In the genomic region with DNA sequence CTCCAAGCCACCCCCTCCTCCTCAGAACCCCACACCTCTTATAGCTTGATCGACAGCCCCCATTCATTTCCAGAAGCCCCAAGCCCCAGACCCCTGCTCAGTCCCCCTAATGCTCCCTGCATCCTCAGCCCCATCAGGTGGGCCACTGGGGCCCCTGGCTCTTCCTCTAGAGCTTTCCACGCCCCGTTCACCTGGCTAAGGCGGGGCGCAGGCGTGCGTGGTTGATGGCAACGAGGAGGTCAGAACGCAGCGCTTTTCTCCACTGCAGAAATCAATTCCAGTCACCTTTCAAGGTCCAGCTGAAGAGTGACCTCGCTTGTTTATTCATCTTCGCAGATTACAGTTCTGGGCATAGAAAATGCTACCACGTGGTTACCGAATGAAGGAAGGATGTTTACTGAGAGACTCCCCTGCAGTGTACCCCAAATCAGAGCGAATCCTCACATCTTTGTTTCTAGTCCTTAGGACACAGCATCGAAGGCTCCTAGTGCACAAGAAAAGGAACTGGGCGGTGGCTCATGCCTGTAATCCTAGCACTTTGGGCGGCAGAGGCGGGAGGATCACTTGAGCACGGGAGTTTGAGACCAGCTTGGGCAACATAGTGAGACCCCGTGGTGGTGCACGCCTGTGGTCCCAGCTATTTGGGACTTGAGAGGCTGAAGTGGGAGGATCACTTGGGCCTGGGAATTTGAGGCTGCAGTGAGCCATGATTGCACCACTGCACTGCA, we compare ENCODE assay signal across 8 cellular contexts. TPM values are rescaled to one million over a fixed set of nuclear protein-coding genes. Genes with fewer than 3 reads are reported as not detected.
DNase-seq lines count a peak whose midpoint lies in the region; ATAC-seq and TF ChIP-seq lines count a peak whose summit lies in the region.

No MANE protein-coding gene starts in this region.

- H3K27ac ChIP-seq in HCT116 (ENCODE audit: low read depth, low read length) (peak overlapping the region; percentile 15; the same call in 1 of the 2 replicates), muscle layer of duodenum (ENCODE audit: low read length) (no peak overlapping the region)

- RAD21 ChIA-PET in HCT116 (lab: Charles Lee; ENCODE audit: low non-redundant PET in 1 of 2, low total read pairs in 2 of 2, uncharacterized antibody in 2 of 2, unreplicated experiment in 2 of 2), result no interaction called here

- H3K4me3 ChIP-seq in AG09309 (ENCODE audit: control insufficient read depth, low read depth, low read length), result peak overlapping the region; percentile 35
- peak overlapping the region; percentile 31 to 86 for H3K4me3 ChIP-seq in HCT116 (replicated peaks in 1 of 2; ENCODE audit: low read depth in 1 of 2, low read length in 2 of 2)
- peak overlapping the region; percentile 62 for H3K4me3 ChIP-seq in adipocyte (ENCODE audit: low read length)
- peak overlapping the region; percentile 21 to 56 for H3K4me3 ChIP-seq in muscle layer of duodenum (ENCODE audit: low read depth in 1 of 2, low read length in 2 of 2)

- no peaks in the 10 kb centered on the region for H3K27me3 ChIP-seq in HCT116 (ENCODE audit: insufficient read depth, low read length)
- H3K27me3 ChIP-seq in adipocyte (replicated peaks; ENCODE audit: control insufficient read depth, insufficient read depth, low read length), result no peaks in the 10 kb centered on the region
- H3K27me3 ChIP-seq in muscle layer of duodenum (ENCODE audit: low read depth, low read length), result no peaks in the 10 kb centered on the region

- peaks cover 0 to 5% of the 10 kb centered on the region in 2 experiments; a peak in 1 of 4 replicates for H3K36me3 ChIP-seq in HCT116 (ENCODE audit: control insufficient read depth in 1 of 2, insufficient read depth in 2 of 2, low read length in 2 of 2)
- H3K36me3 ChIP-seq in adipocyte (ENCODE audit: control insufficient read depth, insufficient read depth, low read length, severe bottlenecking), result no peaks in the 10 kb centered on the region
- no peaks in the 10 kb centered on the region for H3K36me3 ChIP-seq in muscle layer of duodenum (ENCODE audit: control insufficient read depth in 1 of 2, insufficient read depth in 2 of 2, low read length in 2 of 2)

- no peak for ATAC-seq in HCT116

- intact Hi-C loops in HCT116 (cut with micrococcal nuclease), result no loop called here

- H2AFZ ChIP-seq in HCT116 (ENCODE audit: low read depth, low read length, poor library complexity, severe bottlenecking), result no peak overlapping the region

- CTCF ChIA-PET in HCT116 (lab: Charles Lee), result no interaction called here

- H3K9me2 ChIP-seq in HCT116 (ENCODE audit: insufficient read depth), result no peaks in the 10 kb centered on the region

- H3K9ac ChIP-seq in HCT116 (ENCODE audit: low read length), result peak overlapping the region; percentile 93
- no peak overlapping the region for H3K9ac ChIP-seq in adipocyte (ENCODE audit: low read length)

- H3K4me2 ChIP-seq in HCT116 (ENCODE audit: low read length), result peak overlapping the region; percentile 99

- H3K9me3 ChIP-seq in HCT116 (ENCODE audit: control insufficient read depth in 1 of 2, insufficient read depth in 1 of 2, low read depth in 1 of 2, low read length in 2 of 2) (no peaks in the 10 kb centered on the region), adipocyte (ENCODE audit: control insufficient read depth, low read length) (no peaks in the 10 kb centered on the region), muscle layer of duodenum (ENCODE audit: control insufficient read depth in 1 of 2, low read length in 2 of 2) (no peaks in the 10 kb centered on the region)

- POLR2A ChIA-PET in HCT116 (lab: Charles Lee), result no interaction called here

- BruUV-seq in HCT116 (replicated peaks; lab: Mats Ljungman, UMichigan), result no TSS peak

- H3K4me1 ChIP-seq in HCT116 (ENCODE audit: control insufficient read depth in 1 of 2, insufficient read depth in 2 of 2, low read length in 2 of 2) (peaks cover 31 to 48% of the 10 kb centered on the region in 2 experiments), adipocyte (ENCODE audit: control insufficient read depth, insufficient read depth, low read length) (peaks cover 4% of the 10 kb centered on the region), muscle layer of duodenum (ENCODE audit: control insufficient read depth in 1 of 2, insufficient read depth in 2 of 2, low read length in 2 of 2) (peaks cover 0 to 11% of the 10 kb centered on the region in 2 donors)

- no peak for TF ChIP-seq RAD21 in HCT116 (IDR thresholded peaks at IDR 0.05; ENCODE audit: low read depth)

- H3K79me2 ChIP-seq in HCT116 (ENCODE audit: insufficient read depth, low read length), result peaks cover 23% of the 10 kb centered on the region

- no peaks in the 10 kb centered on the region for H4K20me1 ChIP-seq in HCT116 (ENCODE audit: insufficient read depth)

- no peak for TF ChIP-seq CTCF in AG09309 (IDR thresholded peaks at IDR 0.05; ENCODE audit: control insufficient read depth, insufficient read depth, low read depth, low read length, missing control alignments)
- TF ChIP-seq CTCF in HCT116 (IDR thresholded peaks at IDR 0.05 in 2 of 3, conservative IDR thresholded peaks at IDR 0.05 in 1 of 3; ENCODE audit: borderline replicate concordance in 1 of 3, insufficient read depth in 1 of 3, low read depth in 2 of 3, low read length in 2 of 3), result no peak

- TF ChIP-seq POLR2A in HCT116 (IDR thresholded peaks at IDR 0.05; ENCODE audit: borderline replicate concordance, extremely low read depth, insufficient read depth, insufficient read length), result no peak

- DNase-seq in AG09309 (ENCODE audit: low read depth), result no peak
- no peak for DNase-seq in HCT116 (ENCODE audit: low read depth, low spot score)
- no peak for DNase-seq in adipocyte (ENCODE audit: low read depth)
- DNase-seq in NCI-H1436 (lab: John Stamatoyannopoulos, UW), result no peak
- no peak for DNase-seq in NCI-H446 (lab: John Stamatoyannopoulos, UW)
- no peak for DNase-seq in HuH-7 (ENCODE audit: low spot score)
- no peak for DNase-seq in effector CD4-positive, alpha-beta T cell

TF ChIP-seq in HCT116, 20 proteins besides CTCF, POLR2A, EP300 and RAD21:
- TF ChIP-seq, protein P1, sequence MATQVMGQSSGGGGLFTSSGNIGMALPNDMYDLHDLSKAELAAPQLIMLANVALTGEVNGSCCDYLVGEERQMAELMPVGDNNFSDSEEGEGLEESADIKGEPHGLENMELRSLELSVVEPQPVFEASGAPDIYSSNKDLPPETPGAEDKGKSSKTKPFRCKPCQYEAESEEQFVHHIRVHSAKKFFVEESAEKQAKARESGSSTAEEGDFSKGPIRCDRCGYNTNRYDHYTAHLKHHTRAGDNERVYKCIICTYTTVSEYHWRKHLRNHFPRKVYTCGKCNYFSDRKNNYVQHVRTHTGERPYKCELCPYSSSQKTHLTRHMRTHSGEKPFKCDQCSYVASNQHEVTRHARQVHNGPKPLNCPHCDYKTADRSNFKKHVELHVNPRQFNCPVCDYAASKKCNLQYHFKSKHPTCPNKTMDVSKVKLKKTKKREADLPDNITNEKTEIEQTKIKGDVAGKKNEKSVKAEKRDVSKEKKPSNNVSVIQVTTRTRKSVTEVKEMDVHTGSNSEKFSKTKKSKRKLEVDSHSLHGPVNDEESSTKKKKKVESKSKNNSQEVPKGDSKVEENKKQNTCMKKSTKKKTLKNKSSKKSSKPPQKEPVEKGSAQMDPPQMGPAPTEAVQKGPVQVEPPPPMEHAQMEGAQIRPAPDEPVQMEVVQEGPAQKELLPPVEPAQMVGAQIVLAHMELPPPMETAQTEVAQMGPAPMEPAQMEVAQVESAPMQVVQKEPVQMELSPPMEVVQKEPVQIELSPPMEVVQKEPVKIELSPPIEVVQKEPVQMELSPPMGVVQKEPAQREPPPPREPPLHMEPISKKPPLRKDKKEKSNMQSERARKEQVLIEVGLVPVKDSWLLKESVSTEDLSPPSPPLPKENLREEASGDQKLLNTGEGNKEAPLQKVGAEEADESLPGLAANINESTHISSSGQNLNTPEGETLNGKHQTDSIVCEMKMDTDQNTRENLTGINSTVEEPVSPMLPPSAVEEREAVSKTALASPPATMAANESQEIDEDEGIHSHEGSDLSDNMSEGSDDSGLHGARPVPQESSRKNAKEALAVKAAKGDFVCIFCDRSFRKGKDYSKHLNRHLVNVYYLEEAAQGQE (IDR thresholded peaks at IDR 0.05; ENCODE audit: low read depth), result no peak
- TF ChIP-seq SRF (IDR thresholded peaks at IDR 0.05; ENCODE audit: low read depth), result no peak
- TF ChIP-seq YY1 (IDR thresholded peaks at IDR 0.05; ENCODE audit: extremely low read depth, insufficient replicate concordance, low read depth, low read length), result no peak
- no peak for TF ChIP-seq TCF7L2 (IDR thresholded peaks at IDR 0.05; ENCODE audit: borderline replicate concordance, extremely low read depth, insufficient read depth, insufficient read length)
- TF ChIP-seq SIN3A (IDR thresholded peaks at IDR 0.05; ENCODE audit: low read depth), result no peak
- no peak for TF ChIP-seq CEBPB (IDR thresholded peaks at IDR 0.05; ENCODE audit: low read depth)
- TF ChIP-seq, protein P2, sequence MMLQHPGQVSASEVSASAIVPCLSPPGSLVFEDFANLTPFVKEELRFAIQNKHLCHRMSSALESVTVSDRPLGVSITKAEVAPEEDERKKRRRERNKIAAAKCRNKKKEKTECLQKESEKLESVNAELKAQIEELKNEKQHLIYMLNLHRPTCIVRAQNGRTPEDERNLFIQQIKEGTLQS (IDR thresholded peaks at IDR 0.05), result no peak
- TF ChIP-seq EZH2phosphoT487 (IDR thresholded peaks at IDR 0.05; ENCODE audit: borderline replicate concordance), result no peak
- TF ChIP-seq EGR1 (IDR thresholded peaks at IDR 0.05; ENCODE audit: low read depth), result no peak
- TF ChIP-seq, protein P3, sequence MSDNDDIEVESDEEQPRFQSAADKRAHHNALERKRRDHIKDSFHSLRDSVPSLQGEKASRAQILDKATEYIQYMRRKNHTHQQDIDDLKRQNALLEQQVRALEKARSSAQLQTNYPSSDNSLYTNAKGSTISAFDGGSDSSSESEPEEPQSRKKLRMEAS (IDR thresholded peaks at IDR 0.05), result no peak
- TF ChIP-seq EZH2 (IDR thresholded peaks at IDR 0.05), result no peak
- TF ChIP-seq ELF1 (IDR thresholded peaks at IDR 0.05; ENCODE audit: borderline replicate concordance, low read depth), result no peak
- TF ChIP-seq ZFX (IDR thresholded peaks at IDR 0.05), result no peak
TF ChIP-seq in HCT116: peak in this region for 0.

RNA-seq across cellular contexts. Expression of a gene that starts 0.8 kb away (rescaled TPM):
- 11.6 TPM for total RNA-seq in HCT116 (2021; ENCODE audit: unreplicated experiment)
- polyA plus RNA-seq in HCT116 (2012), result 8.1 and 10.2 TPM in 2 replicates

RNA-seq across cellular contexts. Expression of a gene that starts 8.7 kb away (rescaled TPM):
- 28.2 TPM for total RNA-seq in HCT116 (2021; ENCODE audit: unreplicated experiment)
- 33.0 and 41.7 TPM in 2 replicates for polyA plus RNA-seq in HCT116 (2012)

RNA-seq across cellular contexts. Expression of a gene that starts 24.2 kb away (rescaled TPM):
- total RNA-seq in HCT116 (2021; ENCODE audit: unreplicated experiment), result 16.3 TPM
- 13.1 and 13.7 TPM in 2 replicates for polyA plus RNA-seq in HCT116 (2012)

RNA-seq across cellular contexts. Expression of a gene that starts 44.2 kb away (rescaled TPM):
- 73.7 TPM for total RNA-seq in HCT116 (2021; ENCODE audit: unreplicated experiment)
- 60.8 and 78.1 TPM in 2 replicates for polyA plus RNA-seq in HCT116 (2012)

RNA-seq across cellular contexts. Expression of a gene that starts 49.4 kb away (rescaled TPM):
- 12.8 TPM for total RNA-seq in HCT116 (2021; ENCODE audit: unreplicated experiment)
- polyA plus RNA-seq in HCT116 (2012), result 4.2 and 5.3 TPM in 2 replicates
